ENCODE assay signal across 8 cellular contexts in genomic region chrX:137051978-137052640, GRCh38. TPM values are rescaled to one million over a fixed set of nuclear protein-coding genes. Genes with fewer than 3 reads are reported as not detected.
DNase-seq lines count a peak whose midpoint lies in the region; ATAC-seq and TF ChIP-seq lines count a peak whose summit lies in the region.

No MANE protein-coding gene starts in this region.

- CTCF ChIA-PET in activated CD8-positive, alpha-beta T cell treated with anti-CD3 and anti-CD28 coated beads, Interleukin-2, amount 10 ng/mL, durations not matched to agents 7 days and 5 days (lab: Charles Lee): interaction anchor here (0.8 to 2.4 kb wide), 14 partner anchors 9 to 549 kb away, joined by 3 to 11 read pairs (median 4); no protein-coding TSS in a partner anchor

- no peak overlapping the region for H3K27ac Mint-ChIP-seq in activated CD8-positive, alpha-beta T cell treated with anti-CD3 and anti-CD28 coated beads, Interleukin-2, amount 10 ng/mL, durations not matched to agents 7 days and 5 days
- H3K27ac Mint-ChIP-seq in effector memory CD8-positive, alpha-beta T cell: peak overlapping the region in 1 of 2 donors; percentile 80

- H3K4me1 Mint-ChIP-seq in activated CD8-positive, alpha-beta T cell treated with anti-CD3 and anti-CD28 coated beads, Interleukin-2, amount 10 ng/mL, durations not matched to agents 7 days and 5 days (ENCODE audit: low read depth): peaks cover 10% of the 10 kb centered on the region
- peaks cover 8 to 9% of the 10 kb centered on the region in 2 donors for H3K4me1 Mint-ChIP-seq in effector memory CD8-positive, alpha-beta T cell (ENCODE audit: low read depth in 2 of 2)

- no peaks in the 10 kb centered on the region for H3K9me3 Mint-ChIP-seq in activated CD8-positive, alpha-beta T cell treated with anti-CD3 and anti-CD28 coated beads, Interleukin-2, amount 10 ng/mL, durations not matched to agents 7 days and 5 days (ENCODE audit: insufficient read depth)
- H3K9me3 Mint-ChIP-seq in effector memory CD8-positive, alpha-beta T cell: no peaks in the 10 kb centered on the region

- peak overlapping the region; percentile 81 for H3K4me3 Mint-ChIP-seq in activated CD8-positive, alpha-beta T cell treated with anti-CD3 and anti-CD28 coated beads, Interleukin-2, amount 10 ng/mL, durations not matched to agents 7 days and 5 days
- H3K4me3 Mint-ChIP-seq in effector memory CD8-positive, alpha-beta T cell: peak overlapping the region; percentile 88

- DNase-seq in AG10803 (ENCODE audit: low read depth) (peak; percentile 5), NCI-H526 (lab: John Stamatoyannopoulos, UW) (peak; percentile 32 to 75), mucosa of gallbladder (ENCODE audit: low spot score) (peak; percentile 51)
- DNase-seq in activated CD8-positive, alpha-beta T cell treated with anti-CD3 and anti-CD28 coated beads, Interleukin-2, amount 10 ng/mL, durations not matched to agents 7 days and 5 days: peak; percentile 82
- DNase-seq in effector memory CD8-positive, alpha-beta T cell: peak; percentile 71 to 80 (median 76)
- DNase-seq in stimulated activated CD8-positive, alpha-beta memory T cell treated with anti-CD3 and anti-CD28 coated beads, Interleukin-2, amount 100 ng/mL, for 48 hours (ENCODE audit: low read depth in 2 of 2): peak; percentile 70 to 74

- peak; percentile 66 for TF ChIP-seq CTCF in AG10803 (conservative IDR thresholded peaks at IDR 0.05; ENCODE audit: low read length)

- H3K36me3 Mint-ChIP-seq in activated CD8-positive, alpha-beta T cell treated with anti-CD3 and anti-CD28 coated beads, Interleukin-2, amount 10 ng/mL, durations not matched to agents 7 days and 5 days (ENCODE audit: low read depth): no peaks in the 10 kb centered on the region
- no peaks in the 10 kb centered on the region for H3K36me3 Mint-ChIP-seq in effector memory CD8-positive, alpha-beta T cell (ENCODE audit: insufficient read depth)

- H3K4me3 ChIP-seq in AG10803 (ENCODE audit: low read length): peak overlapping the region; percentile 49

- POLR2A ChIA-PET in activated CD8-positive, alpha-beta T cell treated with anti-CD3 and anti-CD28 coated beads, Interleukin-2, amount 10 ng/mL, durations not matched to agents 7 days and 5 days (lab: Charles Lee): no interaction called here

- peaks cover 37% of the 10 kb centered on the region for H3K27me3 Mint-ChIP-seq in activated CD8-positive, alpha-beta T cell treated with anti-CD3 and anti-CD28 coated beads, Interleukin-2, amount 10 ng/mL, durations not matched to agents 7 days and 5 days (ENCODE audit: low read depth)
- H3K27me3 Mint-ChIP-seq in effector memory CD8-positive, alpha-beta T cell: peaks cover 17 to 24% of the 10 kb centered on the region in 2 donors

- ATAC-seq in GM18907 (IDR thresholded peaks at IDR 0.05; ENCODE audit: unreplicated experiment) (peak; percentile 98), HG03135 (IDR thresholded peaks at IDR 0.05; ENCODE audit: unreplicated experiment) (peak; percentile 92)
- ATAC-seq in activated CD8-positive, alpha-beta T cell treated with anti-CD3 and anti-CD28 coated beads, Interleukin-2, amount 10 ng/mL, durations not matched to agents 7 days and 5 days: peak; percentile 97
- ATAC-seq in effector memory CD8-positive, alpha-beta T cell (replicated peaks): peak; percentile 93

RNA-seq across cellular contexts. Expression of gene GPR101, which starts 18.3 kb away (rescaled TPM):
- not detected for total RNA-seq in activated CD8-positive, alpha-beta T cell treated with anti-CD3 and anti-CD28 coated beads, Interleukin-2, amount 10 ng/mL, durations not matched to agents 7 days and 5 days
- total RNA-seq in mucosa of gallbladder: not detected

Comparison
In these comparisons a context has a peak if more than half of its experiments do, and no peak if none do; other contexts are left out.
1. Peak in every context shown above with its lines: DNase-seq, ATAC-seq and H3K4me3 ChIP-seq.
2. DNase-seq: peak in every context shown above with its lines; median percentile 82 in activated CD8-positive, alpha-beta T cell treated with anti-CD3 and anti-CD28 coated beads, Interleukin-2, amount 10 ng/mL, durations not matched to agents 7 days and 5 days; 76 in effector memory CD8-positive, alpha-beta T cell; 72 in stimulated activated CD8-positive, alpha-beta memory T cell treated with anti-CD3 and anti-CD28 coated beads, Interleukin-2, amount 100 ng/mL, for 48 hours; 54 in NCI-H526; 51 in mucosa of gallbladder; 5 in AG10803.